ENCODE assay signal across 8 cellular contexts in genomic region chr1:1079408-1080121, GRCh38. TPM values are rescaled to one million over a fixed set of nuclear protein-coding genes. Genes with fewer than 3 reads are reported as not detected.
DNase-seq lines count a peak whose midpoint lies in the region; ATAC-seq and TF ChIP-seq lines count a peak whose summit lies in the region.

No MANE protein-coding gene starts in this region.

- peak overlapping the region; percentile 91 for H3K4me2 ChIP-seq in PC-9

- no peaks in the 10 kb centered on the region for H3K9me2 ChIP-seq in PC-9 (ENCODE audit: insufficient read depth)

- in situ Hi-C loops in brain microvascular endothelial cell (cut with HindIII; ENCODE audit: low pct_ligation_motif_present, low sequenced_read_pairs): no loop called here

- TF ChIP-seq CTCF in HFFc6 (IDR thresholded peaks at IDR 0.05) (no peak), PC-9 (conservative IDR thresholded peaks at IDR 0.05) (no peak), brain microvascular endothelial cell (IDR thresholded peaks at IDR 0.05; ENCODE audit: low read depth, low read length, missing control alignments) (no peak)

- peak overlapping the region; percentile 24; the same call in 1 of the 2 replicates for H3K4me3 Mint-ChIP-seq in HFFc6

- peak overlapping the region; percentile 71 for H3K27ac Mint-ChIP-seq in HFFc6

- peaks cover 20% of the 10 kb centered on the region for H3K4me1 ChIP-seq in PC-9 (replicated peaks; ENCODE audit: insufficient read depth)

- H3K27me3 ChIP-seq in PC-9 (ENCODE audit: insufficient read depth, low read depth): no peaks in the 10 kb centered on the region
- peaks cover 8% of the 10 kb centered on the region for H3K27me3 ChIP-seq in brain microvascular endothelial cell (replicated peaks)

- H3K27ac ChIP-seq in PC-9 (peak overlapping the region; percentile 93), brain microvascular endothelial cell (no peak overlapping the region), skin epidermis (peak overlapping the region in 8 of 21 experiments; percentile 7 to 49 (median 32))

- no peaks in the 10 kb centered on the region for H3K9me3 Mint-ChIP-seq in HFFc6

- H3K36me3 ChIP-seq in PC-9 (ENCODE audit: low read depth) (no peaks in the 10 kb centered on the region), brain microvascular endothelial cell (replicated peaks) (no peaks in the 10 kb centered on the region)

- CTCF ChIA-PET in PC-9 (lab: Charles Lee): interaction anchor here (1.2 kb wide), 1 partner anchor 21 kb away, joined by 4 read pairs; no protein-coding TSS in a partner anchor

- BruUV-seq in PC-9 (replicated peaks; lab: Mats Ljungman, UMichigan): no TSS peak

- 0 out of 2 replicates have a peak overlapping the region, but pooled peaks have one; percentile 62 for H2AFZ ChIP-seq in PC-9

- H4K20me1 ChIP-seq in PC-9 (ENCODE audit: insufficient read depth): no peaks in the 10 kb centered on the region

- intact Hi-C loops in PC-9 (cut with micrococcal nuclease; ENCODE audit: unreplicated experiment): loop anchor here (2.0 kb wide), 1 partner anchor 79 kb away; no protein-coding TSS in a partner anchor

- POLR2A ChIA-PET in PC-9 (lab: Charles Lee; ENCODE audit: unreplicated experiment): interaction anchor here (0.7 kb wide), 1 partner anchor 78 kb away, joined by 11 read pairs; no protein-coding TSS in a partner anchor

- H3K27me3 Mint-ChIP-seq in HFFc6 (ENCODE audit: insufficient read depth): peaks cover 2% of the 10 kb centered on the region; the same call in 1 of the 2 replicates

- ATAC-seq in GM18502 (IDR thresholded peaks at IDR 0.05; ENCODE audit: poor library complexity, unreplicated experiment) (no peak), HG02973 (IDR thresholded peaks at IDR 0.05; ENCODE audit: unreplicated experiment) (no peak)

- H3K4me3 ChIP-seq in PC-9 (peak overlapping the region; percentile 55), brain microvascular endothelial cell (ENCODE audit: low read depth, low read length) (peak overlapping the region; percentile 15), iPS-18c (ENCODE audit: insufficient read depth, low read depth, low read length) (peak overlapping the region; percentile 36; the same call in 1 of the 2 replicates), skin epidermis (peak overlapping the region in 4 of 7 experiments; percentile 4 to 23 (median 10))

- DNase-seq in DMS153 treated with DMSO at 0.1 percent for 48 hours (lab: John Stamatoyannopoulos, UW; ENCODE audit: unreplicated experiment) (peak; percentile 53), HFFc6 (peak; percentile 96), PC-9 (peak; percentile 96), brain microvascular endothelial cell (peak; percentile 62)

- H3F3A ChIP-seq in PC-9 (ENCODE audit: insufficient read depth, low read depth): peaks cover 19% of the 10 kb centered on the region

- H3K36me3 Mint-ChIP-seq in HFFc6 (ENCODE audit: low read depth): no peaks in the 10 kb centered on the region

- H3K4me1 Mint-ChIP-seq in HFFc6 (ENCODE audit: low read depth): no peaks in the 10 kb centered on the region

- H3K79me2 ChIP-seq in PC-9 (ENCODE audit: low read depth): no peaks in the 10 kb centered on the region

- no peaks in the 10 kb centered on the region for H3K9me3 ChIP-seq in PC-9 (ENCODE audit: insufficient read depth, low read depth)
- no peaks in the 10 kb centered on the region for H3K9me3 ChIP-seq in iPS-18c (ENCODE audit: control insufficient read depth, insufficient read depth, low read length)

RNA-seq across cellular contexts. Expression of gene RNF223, which starts 5.5 kb away (rescaled TPM):
- not detected for total RNA-seq in HFFc6 (2021; fragmentation: NEBNext Ultra II Directional; extraction: Animal tissue kit (Norgen Biotek cat#: 25700))
- 3.2 and 3.6 TPM in 2 replicates for total RNA-seq in PC-9 (2021)

RNA-seq across cellular contexts. Expression of gene C1orf159, which starts 36.3 kb away (rescaled TPM):
- total RNA-seq in HFFc6 (2021; fragmentation: NEBNext Ultra II Directional; extraction: Animal tissue kit (Norgen Biotek cat#: 25700)): 10 to 100 TPM in 1 of 6 experiments, 1 to 10 TPM in 5; 8.7 to 10.3 (median 9.6) TPM
- total RNA-seq in PC-9 (2021): 26.6 and 31.1 TPM in 2 replicates

RNA-seq across cellular contexts. Expression of gene AGRN, which starts 59.6 kb away (rescaled TPM):
- 100 to 1,000 TPM; 131 to 164 (median 140) TPM for total RNA-seq in HFFc6 (2021; fragmentation: NEBNext Ultra II Directional; extraction: Animal tissue kit (Norgen Biotek cat#: 25700))
- 278 and 381 TPM in 2 replicates for total RNA-seq in PC-9 (2021)
